In the genomic region with DNA sequence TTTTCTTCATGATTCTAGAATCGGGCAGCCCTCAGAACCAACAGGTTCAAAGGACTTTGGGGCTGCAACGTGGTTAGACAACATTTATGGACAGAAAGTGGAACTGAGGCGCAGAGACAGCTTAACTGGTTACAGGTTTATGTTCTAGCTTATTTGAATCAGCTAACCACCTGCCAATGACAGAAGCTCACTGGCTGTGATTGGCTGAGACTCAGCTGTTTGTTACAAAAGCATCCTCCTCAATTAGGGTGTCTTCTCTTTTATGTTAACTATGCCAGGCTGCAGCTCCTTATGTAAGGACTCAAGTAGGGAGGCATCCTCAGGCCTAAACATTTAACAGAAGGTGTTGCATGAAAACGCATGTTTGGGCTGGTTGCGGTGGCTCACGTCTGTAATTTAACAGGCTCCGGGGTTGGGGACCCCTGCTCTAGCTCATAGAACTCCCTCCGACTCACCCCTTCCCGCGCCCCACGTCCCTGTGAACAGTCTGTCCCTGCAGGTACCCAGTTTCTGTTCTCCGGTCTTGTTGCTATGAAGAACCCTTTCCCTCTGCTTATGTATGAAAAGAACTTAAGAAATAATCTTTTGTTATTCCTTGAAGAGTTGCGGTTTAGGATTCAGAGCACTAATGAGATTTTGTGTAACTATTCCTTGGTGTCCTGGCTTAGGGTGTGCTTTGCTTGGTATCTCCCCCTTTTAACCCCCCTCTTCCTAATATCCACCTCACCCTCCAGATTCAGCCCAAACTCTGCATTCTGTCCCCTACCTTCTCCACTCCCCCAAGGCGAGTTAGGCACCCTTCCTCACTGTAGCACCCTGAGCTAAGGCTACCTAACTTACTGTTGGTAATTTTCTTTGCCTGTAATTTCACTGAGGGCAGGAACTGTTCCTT, we compare ENCODE assay signal across 10 cellular contexts. TPM values are rescaled to one million over a fixed set of nuclear protein-coding genes. Genes with fewer than 3 reads are reported as not detected.
DNase-seq lines count a peak whose midpoint lies in the region; ATAC-seq, FAIRE-seq and TF ChIP-seq lines count a peak whose summit lies in the region.
"Had no signal": no experiment of that assay in that cellular context is flagged by ENCODE, and none has a peak within 500 bp of the region (broad histone marks: within the 10 kb centered on the region; RNA-seq: fewer than 3 reads in every experiment).

No MANE protein-coding gene starts in this region.

- intact Hi-C loops in activated CD8-positive, alpha-beta T cell treated with anti-CD3 and anti-CD28 coated beads for 36 hours (cut with micrococcal nuclease), result no loop called here

- no peaks in the 10 kb centered on the region for H3K9me3 ChIP-seq in keratinocyte (ENCODE audit: control insufficient read depth, low read depth, low read length)
- H3K9me3 ChIP-seq: BE2C had no signal

- H4K20me1 ChIP-seq in keratinocyte (ENCODE audit: control insufficient read depth, extremely low read depth, insufficient read depth, low read length), result peaks cover 3% of the 10 kb centered on the region

- no peak for FAIRE-seq in keratinocyte (lab: Jason Lieb, UNC)

- H3K9me3 Mint-ChIP-seq in activated naive CD4-positive, alpha-beta T cell treated with anti-CD3 and anti-CD28 coated beads, Interleukin-2, amount 10 ng/mL, durations not matched to agents 7 days and 5 days, result no peaks in the 10 kb centered on the region
- H3K9me3 Mint-ChIP-seq in activated CD8-positive, alpha-beta T cell treated with anti-CD3 and anti-CD28 coated beads for 36 hours, result no peaks in the 10 kb centered on the region

- no peak overlapping the region for H3K27ac ChIP-seq in keratinocyte (ENCODE audit: control insufficient read depth, insufficient read depth, low read length)

- H3K36me3 ChIP-seq in keratinocyte (ENCODE audit: control insufficient read depth in 2 of 2, extremely low read depth in 1 of 2, insufficient read depth in 2 of 2, low read length in 2 of 2), result peaks cover 0 to 7% of the 10 kb centered on the region in 2 experiments

- peak overlapping the region; percentile 96 for H3K4me3 Mint-ChIP-seq in activated naive CD4-positive, alpha-beta T cell treated with anti-CD3 and anti-CD28 coated beads, Interleukin-2, amount 10 ng/mL, durations not matched to agents 7 days and 5 days
- peak overlapping the region; percentile 81 for H3K4me3 Mint-ChIP-seq in activated CD8-positive, alpha-beta T cell treated with anti-CD3 and anti-CD28 coated beads for 36 hours

- TF ChIP-seq CTCF in activated CD8-positive, alpha-beta T cell treated with anti-CD3 and anti-CD28 coated beads for 36 hours (IDR thresholded peaks at IDR 0.05), result no peak
- TF ChIP-seq CTCF in keratinocyte (optimal IDR thresholded peaks at IDR 0.05 in 1 of 3, IDR thresholded peaks at IDR 0.05 in 1 of 3, conservative IDR thresholded peaks at IDR 0.05 in 1 of 3; ENCODE audit: extremely low read depth in 1 of 3, insufficient read depth in 2 of 3, low read length in 3 of 3), result no peak

- H3K27ac Mint-ChIP-seq in activated naive CD4-positive, alpha-beta T cell treated with anti-CD3 and anti-CD28 coated beads, Interleukin-2, amount 10 ng/mL, durations not matched to agents 7 days and 5 days, result peak overlapping the region; percentile 54
- H3K27ac Mint-ChIP-seq in activated CD8-positive, alpha-beta T cell treated with anti-CD3 and anti-CD28 coated beads for 36 hours, result peak overlapping the region; percentile 69

- H3K27me3 Mint-ChIP-seq in activated naive CD4-positive, alpha-beta T cell treated with anti-CD3 and anti-CD28 coated beads, Interleukin-2, amount 10 ng/mL, durations not matched to agents 7 days and 5 days, result peaks cover 21% of the 10 kb centered on the region
- no peaks in the 10 kb centered on the region for H3K27me3 Mint-ChIP-seq in activated CD8-positive, alpha-beta T cell treated with anti-CD3 and anti-CD28 coated beads for 36 hours

- CTCF ChIA-PET in activated naive CD4-positive, alpha-beta T cell treated with anti-CD3 and anti-CD28 coated beads, Interleukin-2, amount 10 ng/mL, durations not matched to agents 7 days and 5 days (lab: Charles Lee), result interaction anchor here (1.0 to 1.4 kb wide), 3 partner anchors 11 to 344 kb away, joined by 3 to 4 read pairs (median 3); no protein-coding TSS in a partner anchor
- CTCF ChIA-PET in activated CD8-positive, alpha-beta T cell treated with anti-CD3 and anti-CD28 coated beads for 36 hours (lab: Charles Lee), result interaction anchor here (0.7 to 2.1 kb wide), 8 partner anchors 10 to 338 kb away, joined by 3 to 5 read pairs (median 4); no protein-coding TSS in a partner anchor

- peaks cover 17% of the 10 kb centered on the region for H3K4me1 ChIP-seq in keratinocyte (ENCODE audit: control insufficient read depth, extremely low read depth, insufficient read depth, low read length)

- no peaks in the 10 kb centered on the region for H3K27me3 ChIP-seq in keratinocyte (ENCODE audit: control insufficient read depth, extremely low read depth, insufficient read depth, low read length)
- H3K27me3 ChIP-seq: BE2C had no signal

- peak overlapping the region; percentile 89 for H2AFZ ChIP-seq in keratinocyte (ENCODE audit: control insufficient read depth, low read length)

- peaks cover 12% of the 10 kb centered on the region for H3K36me3 Mint-ChIP-seq in activated naive CD4-positive, alpha-beta T cell treated with anti-CD3 and anti-CD28 coated beads, Interleukin-2, amount 10 ng/mL, durations not matched to agents 7 days and 5 days
- peaks cover 11% of the 10 kb centered on the region for H3K36me3 Mint-ChIP-seq in activated CD8-positive, alpha-beta T cell treated with anti-CD3 and anti-CD28 coated beads for 36 hours (ENCODE audit: low read depth)

- H3K79me2 ChIP-seq in keratinocyte (ENCODE audit: control insufficient read depth, insufficient read depth, low read length), result peaks cover 31% of the 10 kb centered on the region

- no peak overlapping the region for H3K4me3 ChIP-seq in keratinocyte (ENCODE audit: control insufficient read depth in 2 of 3, extremely low read depth in 1 of 3, insufficient read depth in 2 of 3, low read depth in 1 of 3, low read length in 3 of 3)

- no peak for DNase-seq in activated naive CD4-positive, alpha-beta T cell treated with anti-CD3 and anti-CD28 coated beads, Interleukin-2, amount 10 ng/mL, durations not matched to agents 7 days and 5 days
- DNase-seq in activated naive CD4-positive, alpha-beta T cell treated with Interleukin-2 at 50 U/mL for 16 hours, result no peak
- DNase-seq in activated CD8-positive, alpha-beta T cell treated with anti-CD3 and anti-CD28 coated beads for 36 hours, result no peak
- DNase-seq in keratinocyte (ENCODE audit: low read depth, low spot score) (no peak), superior temporal gyrus (ENCODE audit: extremely low spot score) (peak; percentile 29), NCI-H2171 treated with DMSO at 0.1 percent for 48 hours (lab: John Stamatoyannopoulos, UW) (no peak), NCI-H2081 (lab: John Stamatoyannopoulos, UW) (no peak)
- DNase-seq: BE2C, NCI-H510A treated with DMSO at 0.1 percent for 48 hours had no signal

- H3K4me2 ChIP-seq in keratinocyte (ENCODE audit: control insufficient read depth, extremely low read depth, insufficient read depth, low read depth, low read length), result no peak overlapping the region

- POLR2A ChIA-PET in activated CD8-positive, alpha-beta T cell treated with anti-CD3 and anti-CD28 coated beads for 36 hours (lab: Charles Lee), result interaction anchor here (0.7 to 1.8 kb wide), 5 partner anchors 8 to 297 kb away, joined by 3 to 9 read pairs (median 3); partner anchors contain the start of genes DYNLT1 and SYTL3

- H3K9ac ChIP-seq in keratinocyte (ENCODE audit: control insufficient read depth, extremely low read depth, insufficient read depth, low read length), result no peak overlapping the region

- dilution Hi-C loops in keratinocyte (cut with MboI; ENCODE audit: extremely low pct_ligation_motif_present, low sequenced_read_pairs), result no loop called here

- H3K4me1 Mint-ChIP-seq in activated naive CD4-positive, alpha-beta T cell treated with anti-CD3 and anti-CD28 coated beads, Interleukin-2, amount 10 ng/mL, durations not matched to agents 7 days and 5 days, result peaks cover 43% of the 10 kb centered on the region
- H3K4me1 Mint-ChIP-seq in activated CD8-positive, alpha-beta T cell treated with anti-CD3 and anti-CD28 coated beads for 36 hours (ENCODE audit: low read depth), result peaks cover 28% of the 10 kb centered on the region

- no peaks in the 10 kb centered on the region for H3K9me1 ChIP-seq in keratinocyte (ENCODE audit: control insufficient read depth, extremely low read depth, insufficient read depth, low read length)

- ATAC-seq in activated CD8-positive, alpha-beta T cell treated with anti-CD3 and anti-CD28 coated beads for 36 hours, result no peak
- ATAC-seq in GM18909 (IDR thresholded peaks at IDR 0.05; ENCODE audit: poor library complexity, unreplicated experiment), result no peak

RNA-seq across cellular contexts. Expression of gene TMEM181, which starts 1.2 kb away (rescaled TPM):
- total RNA-seq in activated CD8-positive, alpha-beta T cell treated with anti-CD3 and anti-CD28 coated beads for 36 hours, result 10 to 100 TPM; 10.0 to 10.1 TPM
- polyA plus RNA-seq in keratinocyte, result 25.0 to 31.9 TPM (median 25.0 TPM) in 3 replicates
- 15.7 TPM for polyA plus RNA-seq in keratinocyte (2011; ENCODE audit: low read depth)
- polyA plus RNA-seq in keratinocyte (2011; cell fraction: cytosol; rRNA removed), result 11.5 and 19.4 TPM in 2 replicates
- 42.8 and 55.0 TPM in 2 replicates for polyA plus RNA-seq in keratinocyte (2011; cell fraction: nucleus; rRNA removed)
- 14.8 and 20.2 TPM in 2 replicates for polyA plus RNA-seq in keratinocyte (2012; ENCODE audit: low replicate concordance)
- 15.0 to 26.6 TPM (median 23.6 TPM) in 3 replicates for polyA minus RNA-seq in keratinocyte
- polyA minus RNA-seq in keratinocyte (2011; cell fraction: cytosol; rRNA and poly(A)+ RNA removed), result 16.1 TPM
- polyA minus RNA-seq in keratinocyte (2011; cell fraction: nucleus; rRNA and poly(A)+ RNA removed), result 30.9 and 52.6 TPM in 2 replicates
